ENCODE assay signal across 8 cellular contexts in genomic region chr14:39266871-39267591, GRCh38. TPM values are rescaled to one million over a fixed set of nuclear protein-coding genes. Genes with fewer than 3 reads are reported as not detected.
DNase-seq lines count a peak whose midpoint lies in the region; ATAC-seq and TF ChIP-seq lines count a peak whose summit lies in the region.

No MANE protein-coding gene starts in this region.

- H3K9me3 Mint-ChIP-seq in activated CD4-positive, alpha-beta memory T cell treated with anti-CD3 and anti-CD28 coated beads, Interleukin-2, amount 10 ng/mL, durations not matched to agents 7 days and 5 days: peaks cover 10% of the 10 kb centered on the region

- H3K4me1 ChIP-seq in lung (ENCODE audit: control insufficient read depth in 2 of 2, insufficient read depth in 2 of 2, low read length in 2 of 2): peaks cover 3 to 7% of the 10 kb centered on the region in 2 donors

- H3K27me3 ChIP-seq in lung (ENCODE audit: control insufficient read depth, insufficient read depth): no peaks in the 10 kb centered on the region

- H3K27me3 Mint-ChIP-seq in activated CD4-positive, alpha-beta memory T cell treated with anti-CD3 and anti-CD28 coated beads, Interleukin-2, amount 10 ng/mL, durations not matched to agents 7 days and 5 days: no peaks in the 10 kb centered on the region

- DNase-seq in CD1c-positive myeloid dendritic cell (ENCODE audit: extremely low spot score) (peak; percentile 87), GM19240 (ENCODE audit: insufficient read length, low spot score) (peak; percentile 26), NCI-H774 (lab: John Stamatoyannopoulos, UW) (peak; percentile 74), ecto neural progenitor cell (ENCODE audit: low spot score) (peak; percentile 87), lung (ENCODE audit: low spot score) (peak; percentile 80)
- peak; percentile 84 for DNase-seq in activated CD4-positive, alpha-beta memory T cell treated with anti-CD3 and anti-CD28 coated beads, Interleukin-2, amount 10 ng/mL, durations not matched to agents 7 days and 5 days
- DNase-seq in stimulated activated CD4-positive, alpha-beta T cell treated with anti-CD3 and anti-CD28 coated beads, TNF-alpha, amount 100 ng/mL, for 4 hours (ENCODE audit: low read depth in 3 of 3): peak; percentile 58 to 60 (median 60)

- H3K27ac ChIP-seq in lung (ENCODE audit: low read depth in 1 of 2, low read length in 1 of 2): peak overlapping the region; percentile 96 to 100

- H3K4me3 Mint-ChIP-seq in activated CD4-positive, alpha-beta memory T cell treated with anti-CD3 and anti-CD28 coated beads, Interleukin-2, amount 10 ng/mL, durations not matched to agents 7 days and 5 days: peak overlapping the region; percentile 73

- TF ChIP-seq CTCF in lung (IDR thresholded peaks at IDR 0.05; ENCODE audit: control extremely low read depth, extremely low read depth): no peak

- POLR2A ChIA-PET in activated CD4-positive, alpha-beta memory T cell treated with anti-CD3 and anti-CD28 coated beads, Interleukin-2, amount 10 ng/mL, durations not matched to agents 7 days and 5 days (lab: Charles Lee): interaction anchor here (0.6 to 5.0 kb wide), 23 partner anchors 12 to 174 kb away, joined by 3 to 76 read pairs (median 5); partner anchors contain the start of genes FBXO33, GEMIN2, PNN and SEC23A

- WGBS in lung, 2 donors: 0% methylated on average over 67 to 69 of the region's 69 CpGs

- CTCF ChIA-PET in activated CD4-positive, alpha-beta memory T cell treated with anti-CD3 and anti-CD28 coated beads, Interleukin-2, amount 10 ng/mL, durations not matched to agents 7 days and 5 days (lab: Charles Lee): interaction anchor here (0.7 to 1.7 kb wide), 7 partner anchors 11 to 160 kb away, joined by 3 to 5 read pairs (median 3); partner anchors contain the start of gene TRAPPC6B

- peak overlapping the region; percentile 97 for H3K4me3 ChIP-seq in lung

- ATAC-seq in HG03442 (IDR thresholded peaks at IDR 0.05; ENCODE audit: unreplicated experiment) (peak; percentile 85), lung (ENCODE audit: insufficient read depth, low FRiP score) (peak; percentile 93)

- no peaks in the 10 kb centered on the region for H3K9me3 ChIP-seq in lung (ENCODE audit: control insufficient read depth in 2 of 2, insufficient read depth in 1 of 2, low read length in 1 of 2)

- peaks cover 35% of the 10 kb centered on the region for H3K36me3 Mint-ChIP-seq in activated CD4-positive, alpha-beta memory T cell treated with anti-CD3 and anti-CD28 coated beads, Interleukin-2, amount 10 ng/mL, durations not matched to agents 7 days and 5 days (ENCODE audit: low read depth)

- H3K36me3 ChIP-seq in lung (ENCODE audit: control insufficient read depth in 2 of 2, insufficient read depth in 2 of 2, low read length in 2 of 2): no peaks in the 10 kb centered on the region

- peaks cover 50% of the 10 kb centered on the region for H3K4me1 Mint-ChIP-seq in activated CD4-positive, alpha-beta memory T cell treated with anti-CD3 and anti-CD28 coated beads, Interleukin-2, amount 10 ng/mL, durations not matched to agents 7 days and 5 days

- H3K27ac Mint-ChIP-seq in activated CD4-positive, alpha-beta memory T cell treated with anti-CD3 and anti-CD28 coated beads, Interleukin-2, amount 10 ng/mL, durations not matched to agents 7 days and 5 days: peak overlapping the region; percentile 94

RNA-seq across cellular contexts. Expression of gene MIA2, which starts 33.3 kb away (rescaled TPM):
- total RNA-seq in activated CD4-positive, alpha-beta memory T cell treated with anti-CD3 and anti-CD28 coated beads, Interleukin-2, amount 10 ng/mL, durations not matched to agents 7 days and 5 days: 10 to 100 TPM; 30.8 to 33.0 TPM
- total RNA-seq in lung: 10 to 100 TPM; 27.7 to 28.9 TPM
- polyA plus RNA-seq in lung: 10 to 100 TPM; 24.9 to 32.2 TPM

Comparison
In these comparisons a context has a peak if more than half of its experiments do, and no peak if none do; other contexts are left out.
1. Peak in every context shown above with its lines: DNase-seq, ATAC-seq, H3K4me3 ChIP-seq and H3K27ac ChIP-seq.
2. DNase-seq: peak in every context shown above with its lines; median percentile 87 in CD1c-positive myeloid dendritic cell; 87 in ecto neural progenitor cell; 84 in activated CD4-positive, alpha-beta memory T cell treated with anti-CD3 and anti-CD28 coated beads, Interleukin-2, amount 10 ng/mL, durations not matched to agents 7 days and 5 days; 80 in lung; 74 in NCI-H774; 60 in stimulated activated CD4-positive, alpha-beta T cell treated with anti-CD3 and anti-CD28 coated beads, TNF-alpha, amount 100 ng/mL, for 4 hours; 26 in GM19240.